In genomic region chr19:13149628-13150186, GRCh38 we compare ENCODE assay signal across 2 cellular contexts.
TF ChIP-seq lines count a peak whose summit lies in the region.

No MANE protein-coding gene starts in this region.

TF ChIP-seq in PFSK-1, 5 proteins besides CTCF, POLR2A, EP300 and RAD21 (continued from another document):
- no peak for TF ChIP-seq TAF1 (IDR thresholded peaks at IDR 0.05; ENCODE audit: borderline replicate concordance, insufficient read depth, low read length)

TF ChIP-seq in liver, 16 proteins besides CTCF, POLR2A, EP300 and RAD21 (continued from another document):
- no peak for TF ChIP-seq ZBTB33 (IDR thresholded peaks at IDR 0.05)
- no peak for TF ChIP-seq NR2F2 (IDR thresholded peaks at IDR 0.05)
- no peak for TF ChIP-seq SP1 (IDR thresholded peaks at IDR 0.05)
- no peak for TF ChIP-seq YY1 (IDR thresholded peaks at IDR 0.05)
- no peak for TF ChIP-seq HNF4A (conservative IDR thresholded peaks at IDR 0.05)
